8 cellular contexts compared by ENCODE assay signal in the genomic region with DNA sequence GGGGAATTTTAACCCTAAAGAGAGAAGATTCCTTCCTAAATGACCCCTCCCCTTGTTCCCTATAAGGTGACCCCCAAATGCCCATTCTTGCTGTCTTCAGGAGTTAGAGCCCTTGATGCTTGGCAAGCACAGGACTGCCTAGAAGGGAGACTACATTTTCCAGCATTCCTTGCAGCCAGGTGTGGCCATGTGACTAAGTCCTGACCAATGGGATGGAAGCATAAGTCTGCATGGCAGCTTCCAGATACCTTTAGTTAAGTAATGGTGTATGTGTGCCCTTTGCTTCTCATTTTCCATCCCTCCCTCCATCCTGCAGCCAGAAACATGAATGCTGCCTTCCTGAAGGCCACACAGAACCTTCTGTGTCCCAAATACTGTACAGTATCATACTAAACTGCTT. TPM values are rescaled to one million over a fixed set of nuclear protein-coding genes. Genes with fewer than 3 reads are reported as not detected.
DNase-seq lines count a peak whose midpoint lies in the region; ATAC-seq and TF ChIP-seq lines count a peak whose summit lies in the region.

No MANE protein-coding gene starts in this region.

- no peak for TF ChIP-seq POLR2A in vagina (IDR thresholded peaks at IDR 0.05)

- no peaks in the 10 kb centered on the region for H3K36me3 ChIP-seq in BLaER1
- no peaks in the 10 kb centered on the region for H3K36me3 ChIP-seq in colonic mucosa
- H3K36me3 ChIP-seq in vagina, result no peaks in the 10 kb centered on the region

- H3K9me3 ChIP-seq in BLaER1 (no peaks in the 10 kb centered on the region), colonic mucosa (no peaks in the 10 kb centered on the region), vagina (no peaks in the 10 kb centered on the region)

- peak; percentile 64 for ATAC-seq in GM19455 (IDR thresholded peaks at IDR 0.05; ENCODE audit: unreplicated experiment)

- H3K4me3 ChIP-seq in BLaER1 (no peak overlapping the region), colonic mucosa (no peak overlapping the region), vagina (no peak overlapping the region)

- no peak overlapping the region for H3K9ac ChIP-seq in BLaER1
- no peak overlapping the region for H3K9ac ChIP-seq in colonic mucosa (ENCODE audit: low read depth in 2 of 2, low read length in 2 of 2)

- peaks cover 30% of the 10 kb centered on the region for H3K4me1 ChIP-seq in BLaER1
- no peaks in the 10 kb centered on the region for H3K4me1 ChIP-seq in colonic mucosa
- H3K4me1 ChIP-seq in vagina, result peaks cover 2% of the 10 kb centered on the region

- H3K27me3 ChIP-seq in BLaER1 (peaks cover 13% of the 10 kb centered on the region), colonic mucosa (no peaks in the 10 kb centered on the region), vagina (no peaks in the 10 kb centered on the region)

- no peak overlapping the region for H3K27ac ChIP-seq in BLaER1
- no peak overlapping the region for H3K27ac ChIP-seq in colonic mucosa
- H3K27ac ChIP-seq in vagina, result no peak overlapping the region

- TF ChIP-seq CTCF in colonic mucosa (IDR thresholded peaks at IDR 0.05) (no peak), vagina (IDR thresholded peaks at IDR 0.05) (no peak)

- H4K20me1 ChIP-seq in BLaER1, result 0 out of 2 replicates have a peak, but pooled peaks cover 6% of the 10 kb centered on the region

- intact Hi-C loops in colonic mucosa (cut with DNase I) (loop anchor here (5.0 kb wide), 1 partner anchor 372 kb away; no protein-coding TSS in a partner anchor), vagina (cut with DNase I) (no loop called here)

- DNase-seq in NCI-H2227 (lab: John Stamatoyannopoulos, UW; ENCODE audit: unreplicated experiment) (peak; percentile 58), colonic mucosa (peak; percentile 40), vagina (ENCODE audit: extremely low spot score in 2 of 2) (no peak), activated gamma-delta T cell treated with Interleukin-2 at 50 U/mL for 16 hours (no peak)
- no peak for DNase-seq in effector CD4-positive, alpha-beta T cell
- no peak for DNase-seq in activated effector memory CD4-positive, alpha-beta T cell treated with Interleukin-2 at 50 U/mL for 16 hours

- H3K4me2 ChIP-seq in BLaER1, result peak overlapping the region; percentile 79

RNA-seq across cellular contexts. Expression of a gene that starts 5.5 kb away (rescaled TPM):
- total RNA-seq in colonic mucosa (under 1 TPM; 0.50 to 0.59 TPM), vagina (0.49 TPM)

RNA-seq across cellular contexts. Expression of a gene that starts 44.2 kb away (rescaled TPM):
- total RNA-seq in colonic mucosa, result 100 to 1,000 TPM; 247 to 437 TPM
- total RNA-seq in vagina, result 326 TPM

Comparison
In these comparisons a context has a peak if more than half of its experiments do, and no peak if none do; other contexts are left out.
1. DNase-seq: peak in NCI-H2227 (single experiment) and colonic mucosa (single experiment); none in vagina (0 of 2), activated gamma-delta T cell treated with Interleukin-2 at 50 U/mL for 16 hours (single experiment), effector CD4-positive, alpha-beta T cell (single experiment) and activated effector memory CD4-positive, alpha-beta T cell treated with Interleukin-2 at 50 U/mL for 16 hours (single experiment).